17 cellular contexts compared by ENCODE assay signal in genomic region chr20:58439974-58440767, GRCh38. TPM values are rescaled to one million over a fixed set of nuclear protein-coding genes. Genes with fewer than 3 reads are reported as not detected.
DNase-seq lines count a peak whose midpoint lies in the region; ATAC-seq and TF ChIP-seq lines count a peak whose summit lies in the region.
"Had no signal": no experiment of that assay in that cellular context is flagged by ENCODE, and none has a peak within 500 bp of the region (broad histone marks: within the 10 kb centered on the region; RNA-seq: fewer than 3 reads in every experiment).

No MANE protein-coding gene starts in this region.

- H3K9ac ChIP-seq in Karpas-422 (ENCODE audit: low read length) (no peak overlapping the region), SK-N-SH (no peak overlapping the region)
- H3K9ac ChIP-seq: BLaER1 had no signal

- TF ChIP-seq EP300 in gastroesophageal sphincter (IDR thresholded peaks at IDR 0.05) = no peak
- TF ChIP-seq EP300 in SK-N-SH (IDR thresholded peaks at IDR 0.05; ENCODE audit: borderline replicate concordance in 1 of 2, low read depth in 1 of 2, low read length in 1 of 2) = no peak

- no peaks in the 10 kb centered on the region for H3F3A ChIP-seq in SK-N-SH (replicated peaks; ENCODE audit: insufficient read depth)

- peaks cover 15% of the 10 kb centered on the region for H3K4me1 Mint-ChIP-seq in Caco-2 (ENCODE audit: low read depth, unreplicated experiment)
- H3K4me1 Mint-ChIP-seq in neural crest cell = peaks cover 28% of the 10 kb centered on the region

- no peak for TF ChIP-seq CTCF in Caco-2 (IDR thresholded peaks at IDR 0.05; ENCODE audit: insufficient read depth in 1 of 2, low read depth in 1 of 2, low read length in 1 of 2, severe bottlenecking in 1 of 2, unreplicated experiment in 1 of 2)
- TF ChIP-seq CTCF in RWPE2 (IDR thresholded peaks at IDR 0.05; ENCODE audit: poor library complexity, severe bottlenecking) = no peak
- TF ChIP-seq CTCF in gastroesophageal sphincter (IDR thresholded peaks at IDR 0.05) = no peak
- no peak for TF ChIP-seq CTCF in neural crest cell (conservative IDR thresholded peaks at IDR 0.05)
- no peak for TF ChIP-seq CTCF in SK-N-SH (IDR thresholded peaks at IDR 0.05)
- no peak for TF ChIP-seq CTCF in body of pancreas (IDR thresholded peaks at IDR 0.05)

- H3K36me3 ChIP-seq in Caco-2 (ENCODE audit: control insufficient read depth, insufficient read depth, low read length) (peaks cover 13% of the 10 kb centered on the region), RWPE2 (ENCODE audit: low read depth) (peaks cover 87% of the 10 kb centered on the region), gastroesophageal sphincter (peaks cover 0 to 62% of the 10 kb centered on the region in 2 donors), Karpas-422 (ENCODE audit: insufficient read depth, low read length) (peaks cover 9% of the 10 kb centered on the region; the same call in 1 of the 2 replicates), SK-N-SH (replicated peaks in 1 of 2; ENCODE audit: control insufficient read depth in 1 of 2, insufficient read depth in 2 of 2, low read length in 1 of 2) (peaks cover 28 to 48% of the 10 kb centered on the region in 2 experiments), body of pancreas (replicated peaks in 1 of 2; ENCODE audit: insufficient read depth in 1 of 2, low read depth in 2 of 2) (peaks cover 0 to 4% of the 10 kb centered on the region in 2 donors)

- H3K4me2 ChIP-seq in Karpas-422 (ENCODE audit: low read depth, low read length, poor library complexity, severe bottlenecking) (no peak overlapping the region), SK-N-SH (no peak overlapping the region)
- H3K4me2 ChIP-seq: BLaER1 had no signal

- DNase-seq in Caco-2 (no peak), RWPE2 (ENCODE audit: low spot score) (peak; percentile 20), neural crest cell (ENCODE audit: low read depth, low spot score) (no peak), Karpas-422 (no peak), SK-N-SH (no peak), body of pancreas (no peak)
- DNase-seq in NK-92 treated with Interleukin-12 subunit alpha and Interleukin-12 subunit beta, amount 100 ng/mL, for 24 hours (lab: John Stamatoyannopoulos, UW) = no peak
- DNase-seq: activated B cell treated with CpG ODN at 0.5 μM for 24 hours; lower lobe of right lung; NCI-H1694; nucleus accumbens; OCI-M1; stimulated activated CD4-positive, alpha-beta T cell treated with anti-CD3 and anti-CD28 coated beads, Interleukin-15, amount 100 ng/mL, for 24 hours; thyroid gland had no signal

- no peak overlapping the region for H3K4me3 ChIP-seq in Caco-2 (ENCODE audit: low read depth, low read length)
- no peak overlapping the region for H3K4me3 ChIP-seq in RWPE2 (ENCODE audit: severe bottlenecking)
- no peak overlapping the region for H3K4me3 ChIP-seq in gastroesophageal sphincter
- H3K4me3 ChIP-seq in Karpas-422 (ENCODE audit: low read length) = no peak overlapping the region
- H3K4me3 ChIP-seq in SK-N-SH (ENCODE audit: low read depth in 2 of 2, low read length in 1 of 2) = no peak overlapping the region
- no peak overlapping the region for H3K4me3 ChIP-seq in body of pancreas
- H3K4me3 ChIP-seq: BLaER1, esophagus muscularis mucosa, lower lobe of right lung, thyroid gland had no signal

- BruUV-seq in Caco-2 (replicated peaks; lab: Mats Ljungman, UMichigan) = no TSS peak

- no peak overlapping the region for H3K4me3 Mint-ChIP-seq in Caco-2 (ENCODE audit: unreplicated experiment)
- no peak overlapping the region for H3K4me3 Mint-ChIP-seq in neural crest cell
- H3K4me3 Mint-ChIP-seq: activated B cell treated with CpG ODN at 0.5 μM for 24 hours had no signal

- H3K27ac ChIP-seq in RWPE2 (ENCODE audit: poor library complexity, severe bottlenecking) (no peak overlapping the region), gastroesophageal sphincter (peak overlapping the region in 1 of 4 donors; percentile 2), Karpas-422 (ENCODE audit: low read length) (no peak overlapping the region), SK-N-SH (ENCODE audit: low read depth in 2 of 2, low read length in 1 of 2) (no peak overlapping the region), body of pancreas (no peak overlapping the region)
- H3K27ac ChIP-seq: BLaER1, esophagus muscularis mucosa, lower lobe of right lung had no signal

- 77 to 86% methylated on average over 5 to 7 of the region's 7 CpGs for WGBS in gastroesophageal sphincter (ENCODE audit: low coverage in 1 of 2), 2 donors
- 92% methylated on average over 7 of the region's 7 CpGs for WGBS in SK-N-SH (ENCODE audit: low lambda C conversion rate)
- WGBS in body of pancreas, 2 donors = 89 to 91% methylated on average over 7 of the region's 7 CpGs

- TF ChIP-seq POLR2A in gastroesophageal sphincter (IDR thresholded peaks at IDR 0.05) (no peak), body of pancreas (IDR thresholded peaks at IDR 0.05) (no peak)

- H3K9me3 Mint-ChIP-seq in Caco-2 (ENCODE audit: unreplicated experiment) (no peaks in the 10 kb centered on the region), neural crest cell (no peaks in the 10 kb centered on the region)
- H3K9me3 Mint-ChIP-seq: activated B cell treated with CpG ODN at 0.5 μM for 24 hours had no signal

- H3K9me2 ChIP-seq in Karpas-422 (replicated peaks; ENCODE audit: insufficient read depth, low read length) (no peaks in the 10 kb centered on the region), SK-N-SH (no peaks in the 10 kb centered on the region)

- no peaks in the 10 kb centered on the region for H3K27me3 ChIP-seq in Caco-2 (replicated peaks; ENCODE audit: control insufficient read depth, insufficient read depth, low read length)
- no peaks in the 10 kb centered on the region for H3K27me3 ChIP-seq in RWPE2 (ENCODE audit: insufficient read depth, poor library complexity, severe bottlenecking)
- H3K27me3 ChIP-seq in gastroesophageal sphincter = no peaks in the 10 kb centered on the region
- H3K27me3 ChIP-seq in Karpas-422 (ENCODE audit: low read length) = no peaks in the 10 kb centered on the region
- H3K27me3 ChIP-seq in SK-N-SH (ENCODE audit: insufficient read depth) = no peaks in the 10 kb centered on the region
- no peaks in the 10 kb centered on the region for H3K27me3 ChIP-seq in body of pancreas
- H3K27me3 ChIP-seq: BLaER1, esophagus muscularis mucosa, thyroid gland had no signal

- H3K36me3 Mint-ChIP-seq in Caco-2 (ENCODE audit: insufficient read depth, unreplicated experiment) (peaks cover 81% of the 10 kb centered on the region), neural crest cell (ENCODE audit: low read depth) (peaks cover 19% of the 10 kb centered on the region)

- H3K9me3 ChIP-seq in Caco-2 = no peaks in the 10 kb centered on the region
- H3K9me3 ChIP-seq in RWPE2 (ENCODE audit: severe bottlenecking) = no peaks in the 10 kb centered on the region
- no peaks in the 10 kb centered on the region for H3K9me3 ChIP-seq in gastroesophageal sphincter
- no peaks in the 10 kb centered on the region for H3K9me3 ChIP-seq in Karpas-422 (ENCODE audit: low read length)
- H3K9me3 ChIP-seq in SK-N-SH = no peaks in the 10 kb centered on the region
- no peaks in the 10 kb centered on the region for H3K9me3 ChIP-seq in body of pancreas
- H3K9me3 ChIP-seq: BLaER1, esophagus muscularis mucosa, lower lobe of right lung, thyroid gland had no signal

- no peak overlapping the region for H2AFZ ChIP-seq in Karpas-422 (ENCODE audit: low read length)
- no peak overlapping the region for H2AFZ ChIP-seq in SK-N-SH (ENCODE audit: low read depth)

- H3K27me3 Mint-ChIP-seq in Caco-2 (ENCODE audit: insufficient read depth, unreplicated experiment) = no peaks in the 10 kb centered on the region
- no peaks in the 10 kb centered on the region for H3K27me3 Mint-ChIP-seq in neural crest cell (ENCODE audit: low read depth)
- H3K27me3 Mint-ChIP-seq: activated B cell treated with CpG ODN at 0.5 μM for 24 hours had no signal

- peaks cover 18% of the 10 kb centered on the region for H3K4me1 ChIP-seq in Caco-2
- no peaks in the 10 kb centered on the region for H3K4me1 ChIP-seq in RWPE2 (ENCODE audit: insufficient read depth, poor library complexity, severe bottlenecking)
- peaks cover 0 to 14% (median 0%) of the 10 kb centered on the region in 3 donors for H3K4me1 ChIP-seq in gastroesophageal sphincter
- peaks cover 11% of the 10 kb centered on the region for H3K4me1 ChIP-seq in Karpas-422 (ENCODE audit: low read length)
- peaks cover 0 to 21% of the 10 kb centered on the region in 2 experiments; a peak in 2 of 4 replicates for H3K4me1 ChIP-seq in SK-N-SH (ENCODE audit: control insufficient read depth in 1 of 2, insufficient read depth in 2 of 2, low read depth in 1 of 2, low read length in 1 of 2)
- H3K4me1 ChIP-seq in body of pancreas = peaks cover 9% of the 10 kb centered on the region
- H3K4me1 ChIP-seq: lower lobe of right lung had no signal

- ATAC-seq in RWPE2 (ENCODE audit: low read depth) = no peak
- peak; percentile 46 for ATAC-seq in gastroesophageal sphincter
- no peak for ATAC-seq in body of pancreas
- ATAC-seq: lower lobe of right lung had no signal

- peaks cover 76% of the 10 kb centered on the region for H3K79me2 ChIP-seq in Karpas-422 (ENCODE audit: low read length)
- H3K79me2 ChIP-seq in SK-N-SH (ENCODE audit: insufficient read depth) = peaks cover 100% of the 10 kb centered on the region

- H3K27ac Mint-ChIP-seq in Caco-2 (ENCODE audit: unreplicated experiment) = peak overlapping the region; percentile 21
- H3K27ac Mint-ChIP-seq in neural crest cell (ENCODE audit: unreplicated experiment) = peak overlapping the region; percentile 63
- H3K27ac Mint-ChIP-seq: activated B cell treated with CpG ODN at 0.5 μM for 24 hours had no signal

- H4K20me1 ChIP-seq in Karpas-422 (ENCODE audit: insufficient read depth, low read depth, low read length) (peaks cover 4% of the 10 kb centered on the region; the same call in 1 of the 2 replicates), SK-N-SH (ENCODE audit: insufficient read depth) (no peaks in the 10 kb centered on the region)

- no peak for TF ChIP-seq RAD21 in SK-N-SH (IDR thresholded peaks at IDR 0.05; ENCODE audit: low read length)

- intact Hi-C loops in Caco-2 (cut with micrococcal nuclease; ENCODE audit: unreplicated experiment) (no loop called here), body of pancreas (cut with DNase I) (no loop called here)

- POLR2A ChIA-PET in Caco-2 (lab: Charles Lee) (no interaction called here), SK-N-SH (lab: Yijun Ruan, JAX) (interaction anchor here (0.6 to 1.3 kb wide), 2 partner anchors 9 to 211 kb away, joined by 3 read pairs; partner anchors contain the start of gene STX16)

- CTCF ChIA-PET in Caco-2 (lab: Charles Lee) = no interaction called here
- CTCF ChIA-PET in SK-N-SH (lab: Yijun Ruan, JAX) = interaction anchor here (0.7 to 1.4 kb wide), 4 partner anchors 9 to 211 kb away, joined by 3 read pairs; partner anchors contain the start of gene STX16

TF ChIP-seq in SK-N-SH, 30 proteins besides CTCF, POLR2A, EP300 and RAD21 (continues in another document):
- TF ChIP-seq SIN3A (IDR thresholded peaks at IDR 0.05; ENCODE audit: borderline replicate concordance, low read depth, low read length) = no peak
- TF ChIP-seq SMC3 (IDR thresholded peaks at IDR 0.05; ENCODE audit: low read depth, low read length) = no peak

RNA-seq across cellular contexts. Expression of gene VAPB, which starts 51.1 kb away (rescaled TPM):
- 182 and 186 TPM in 2 replicates for total RNA-seq in Caco-2 (2022)
- 10 to 100 TPM; 30.4 to 43.1 (median 35.9) TPM for total RNA-seq in gastroesophageal sphincter
- 56.6 and 57.7 TPM in 2 replicates for total RNA-seq in neural crest cell
- 11.1 and 12.8 TPM in 2 replicates for total RNA-seq in Karpas-422 (2014; rRNA removed; shearing (Covaris generic); ENCODE audit: low replicate concordance)
- 16.8 and 16.9 TPM in 2 replicates for polyA plus RNA-seq in SK-N-SH (2012; rRNA removed)
- 21.7 and 25.1 TPM in 2 replicates for polyA plus RNA-seq in SK-N-SH (2012; cell fraction: cytosol; rRNA removed)
- 19.8 and 23.8 TPM in 2 replicates for polyA plus RNA-seq in SK-N-SH (2012; cell fraction: nucleus; rRNA removed)
- 10 to 100 TPM; 10.5 to 11.9 TPM for total RNA-seq in body of pancreas
